In genomic region chr12:115017346-115017745, GRCh38 we compare ENCODE assay signal across 30 cellular contexts.
"Had no signal": no experiment of that assay in that cellular context is flagged by ENCODE, and none has a peak within 500 bp of the region (broad histone marks: within the 10 kb centered on the region; RNA-seq: fewer than 3 reads in every experiment).

No MANE protein-coding gene starts in this region.

- H3K36me3 Mint-ChIP-seq: stimulated activated effector memory CD8-positive, alpha-beta T cell treated with anti-CD3 and anti-CD28 coated beads, Interleukin-12 subunit alpha, Interleukin-12 subunit beta, amount 100 ng/mL, for 72 hours had no signal

- H3K27me3 ChIP-seq: colonic mucosa, foreskin keratinocyte, ovary, sigmoid colon, thyroid gland, vagina had no signal

- H3K4me3 Mint-ChIP-seq: dendritic cell treated with granulocyte-macrophage colony-stimulating factor and Interleukin-4, amounts not matched to agents 40 ng/mL and 50 ng/mL, for 4 days; endodermal cell; naive thymus-derived CD8-positive, alpha-beta T cell; nephron progenitor cell; stimulated activated effector memory CD8-positive, alpha-beta T cell treated with anti-CD3 and anti-CD28 coated beads, Interleukin-12 subunit alpha, Interleukin-12 subunit beta, amount 100 ng/mL, for 72 hours had no signal

- H3K9me3 ChIP-seq: colonic mucosa, ovary, thyroid gland, vagina had no signal

- ATAC-seq: foreskin keratinocyte; heart right ventricle; left lobe of liver; naive thymus-derived CD8-positive, alpha-beta T cell; psoas muscle; right cardiac atrium; stimulated activated effector memory CD8-positive, alpha-beta T cell treated with anti-CD3 and anti-CD28 coated beads, Interleukin-12 subunit alpha, Interleukin-12 subunit beta, amount 100 ng/mL, for 72 hours had no signal

- H3K4me1 Mint-ChIP-seq: stimulated activated effector memory CD8-positive, alpha-beta T cell treated with anti-CD3 and anti-CD28 coated beads, Interleukin-12 subunit alpha, Interleukin-12 subunit beta, amount 100 ng/mL, for 72 hours had no signal

- H3K27ac ChIP-seq: colonic mucosa, esophagus muscularis mucosa, foreskin keratinocyte, heart right ventricle, ovary, psoas muscle, sigmoid colon, stomach, thyroid gland, vagina had no signal

- H3K4me3 ChIP-seq: colonic mucosa, esophagus muscularis mucosa, heart right ventricle, lung, ovary, psoas muscle, sigmoid colon, stomach, thyroid gland, vagina had no signal

- H3K27ac Mint-ChIP-seq: dendritic cell treated with granulocyte-macrophage colony-stimulating factor and Interleukin-4, amounts not matched to agents 40 ng/mL and 50 ng/mL, for 4 days; endodermal cell; naive thymus-derived CD8-positive, alpha-beta T cell; nephron progenitor cell; stimulated activated effector memory CD8-positive, alpha-beta T cell treated with anti-CD3 and anti-CD28 coated beads, Interleukin-12 subunit alpha, Interleukin-12 subunit beta, amount 100 ng/mL, for 72 hours had no signal

- H3K36me3 ChIP-seq: colonic mucosa, esophagus muscularis mucosa, heart right ventricle, ovary, sigmoid colon, stomach, thyroid gland, vagina had no signal

- H3K9me3 Mint-ChIP-seq: dendritic cell treated with granulocyte-macrophage colony-stimulating factor and Interleukin-4, amounts not matched to agents 40 ng/mL and 50 ng/mL, for 4 days had no signal

- H3K4me1 ChIP-seq: colonic mucosa, esophagus muscularis mucosa, foreskin keratinocyte, psoas muscle, sigmoid colon, stomach, thyroid gland, vagina had no signal

- DNase-seq: colonic mucosa; effector CD8-positive, alpha-beta T cell; endodermal cell; foreskin keratinocyte; glutamatergic neuron; heart right ventricle; hippocampal formation; kidney; mesenchymal stem cell; midbrain; naive thymus-derived CD8-positive, alpha-beta T cell; nephron progenitor cell; nucleus accumbens; ovary; posterior cingulate gyrus; psoas muscle; right cardiac atrium; sigmoid colon; stimulated activated CD4-positive, alpha-beta T cell treated with anti-CD3 and anti-CD28 coated beads, Interleukin-2, amount 100 ng/mL, for 24 hours; stimulated activated CD4-positive, alpha-beta T cell treated with anti-CD3 and anti-CD28 coated beads, Interleukin-4, amount 100 ng/mL, for 24 hours; stimulated activated naive CD4-positive, alpha-beta T cell treated with Interleukin-2 at 50 U/mL for 16 hours; stomach; thyroid gland; trophoblast cell had no signal
